8 cellular contexts compared by ENCODE assay signal in genomic region chr17:76816590-76817135, GRCh38. TPM values are rescaled to one million over a fixed set of nuclear protein-coding genes. Genes with fewer than 3 reads are reported as not detected.
DNase-seq lines count a peak whose midpoint lies in the region; ATAC-seq and TF ChIP-seq lines count a peak whose summit lies in the region.

No MANE protein-coding gene starts in this region.

- peaks cover 8% of the 10 kb centered on the region for H3K4me1 Mint-ChIP-seq in CD8-positive, alpha-beta T cell (ENCODE audit: low read depth)

- H3K27me3 Mint-ChIP-seq in CD8-positive, alpha-beta T cell (ENCODE audit: low read depth) = no peaks in the 10 kb centered on the region

- CTCF ChIA-PET in CD8-positive, alpha-beta T cell (lab: Charles Lee) = interaction anchor here (0.6 to 2.0 kb wide), 4 partner anchors 38 to 1466 kb away, joined by 3 to 4 read pairs (median 4); no protein-coding TSS in a partner anchor

- H3K27ac Mint-ChIP-seq in CD8-positive, alpha-beta T cell = no peak overlapping the region

- intact Hi-C loops in CD8-positive, alpha-beta T cell (cut with DNase I, micrococcal nuclease) = loop anchor here (1.0 to 5.0 kb wide), 3 partner anchors 89 to 250 kb away; partner anchors contain the start of genes JMJD6 (in 1 of the 2) and METTL23 (in 1 of the 2)

- ATAC-seq in CD8-positive, alpha-beta T cell = peak; percentile 97
- no peak for ATAC-seq in GM21367 (IDR thresholded peaks at IDR 0.05; ENCODE audit: unreplicated experiment)

- no peak overlapping the region for H3K27ac ChIP-seq in CD8-positive, alpha-beta T cell (ENCODE audit: low read depth, low read length)

- H3K4me1 ChIP-seq in CD8-positive, alpha-beta T cell (ENCODE audit: insufficient read depth, low read length) = peaks cover 7% of the 10 kb centered on the region

- H3K36me3 ChIP-seq in CD8-positive, alpha-beta T cell (ENCODE audit: insufficient read depth, low read length) = no peaks in the 10 kb centered on the region

- H3K4me3 Mint-ChIP-seq in CD8-positive, alpha-beta T cell = peak overlapping the region; percentile 3

- peak; percentile 76 for TF ChIP-seq CTCF in CD8-positive, alpha-beta T cell (IDR thresholded peaks at IDR 0.05)

- no peaks in the 10 kb centered on the region for H3K9me3 Mint-ChIP-seq in CD8-positive, alpha-beta T cell

- DNase-seq in CD8-positive, alpha-beta T cell = peak; percentile 14 to 78 (median 60)
- peak in 47 of 76 experiments; percentile 3 to 70 (median 26) for DNase-seq in HUDEP-2 (lab: John Stamatoyannopoulos, UW; ENCODE audit: unreplicated experiment in 76 of 76)
- peak; percentile 83 for DNase-seq in OCI-M1 (lab: John Stamatoyannopoulos, UW)
- DNase-seq in activated T-cell treated with anti-CD3 and anti-CD28 coated beads, Interleukin-2, amount 50 U/mL, for 1 hour = peak; percentile 64
- DNase-seq in fibroblast of the conjunctiva (ENCODE audit: low read depth) = peak; percentile 27
- peak; percentile 47 for DNase-seq in putamen (ENCODE audit: low spot score)
- DNase-seq in amniotic stem cell (lab: John Stamatoyannopoulos, UW) = no peak

- POLR2A ChIA-PET in CD8-positive, alpha-beta T cell (lab: Charles Lee) = no interaction called here

- H3K9me3 ChIP-seq in CD8-positive, alpha-beta T cell (ENCODE audit: low read length) = no peaks in the 10 kb centered on the region

- H3K4me3 ChIP-seq in CD8-positive, alpha-beta T cell (ENCODE audit: low read depth, low read length) = no peak overlapping the region

- no peaks in the 10 kb centered on the region for H3K36me3 Mint-ChIP-seq in CD8-positive, alpha-beta T cell

- H3K27me3 ChIP-seq in CD8-positive, alpha-beta T cell (ENCODE audit: insufficient read depth, low read length) = no peaks in the 10 kb centered on the region

RNA-seq across cellular contexts. Expression of gene MGAT5B, which starts 51.5 kb away (rescaled TPM):
- under 1 TPM; 0.24 to 0.36 TPM for total RNA-seq in CD8-positive, alpha-beta T cell
